Comparison of ENCODE assay signal across 28 cellular contexts in genomic region chr12:59059401-59059935, GRCh38.
"Had no signal": no experiment of that assay in that cellular context is flagged by ENCODE, and none has a peak within 500 bp of the region (broad histone marks: within the 10 kb centered on the region; RNA-seq: fewer than 3 reads in every experiment).

No MANE protein-coding gene starts in this region.

- H3K36me3 ChIP-seq: cardiac muscle cell, gastroesophageal sphincter, pancreas, prostate gland, spleen, uterus had no signal

- ATAC-seq: activated CD4-positive, alpha-beta T cell treated with anti-CD3 and anti-CD28 coated beads for 36 hours; activated CD8-positive, alpha-beta memory T cell treated with anti-CD3 and anti-CD28 coated beads, Interleukin-2, amount 10 ng/mL, durations not matched to agents 7 days and 5 days; activated CD8-positive, alpha-beta T cell treated with anti-CD3 and anti-CD28 coated beads, Interleukin-2, amount 10 ng/mL, durations not matched to agents 7 days and 5 days; activated naive CD4-positive, alpha-beta T cell treated with anti-CD3 and anti-CD28 coated beads, Interleukin-2, amount 50 U/mL, for 72 hours; activated T-cell treated with anti-CD3 and anti-CD28 coated beads, Interleukin-2, amount 50 U/mL, for 72 hours; body of pancreas; gastroesophageal sphincter; left ventricle myocardium superior; natural killer cell; pancreas had no signal

- H3K4me2 ChIP-seq: hepatocyte had no signal

- DNase-seq: activated CD4-positive, alpha-beta T cell treated with anti-CD3 and anti-CD28 coated beads for 36 hours; activated CD4-positive, CD25-positive, alpha-beta regulatory T cell; activated CD8-positive, alpha-beta memory T cell treated with anti-CD3 and anti-CD28 coated beads, Interleukin-2, amount 10 ng/mL, durations not matched to agents 7 days and 5 days; activated CD8-positive, alpha-beta T cell treated with anti-CD3 and anti-CD28 coated beads, Interleukin-2, amount 10 ng/mL, durations not matched to agents 7 days and 5 days; activated naive CD4-positive, alpha-beta T cell; activated T-cell treated with anti-CD3 and anti-CD28 coated beads, Interleukin-2, amount 50 U/mL, for 72 hours; anterior cingulate cortex; body of pancreas; cerebellar nuclear complex; islet precursor cell; left ventricle myocardium superior; midbrain; natural killer cell; pancreas; spleen; stimulated activated CD4-positive, alpha-beta T cell treated with anti-CD3 and anti-CD28 coated beads, Interleukin-2, amount 100 ng/mL, for 48 hours; stimulated activated naive CD4-positive, alpha-beta T cell treated with Interleukin-2 at 50 U/mL for 16 hours; T-helper 1 cell; testis; uterus had no signal

- H3K4me1 ChIP-seq: gastroesophageal sphincter, prostate gland, spleen, testis, uterus had no signal

- H3K27me3 Mint-ChIP-seq: activated CD8-positive, alpha-beta memory T cell treated with anti-CD3 and anti-CD28 coated beads, Interleukin-2, amount 10 ng/mL, durations not matched to agents 7 days and 5 days; type B pancreatic cell had no signal

- H3K27ac Mint-ChIP-seq: activated CD4-positive, alpha-beta T cell treated with anti-CD3 and anti-CD28 coated beads for 36 hours; activated CD8-positive, alpha-beta memory T cell treated with anti-CD3 and anti-CD28 coated beads, Interleukin-2, amount 10 ng/mL, durations not matched to agents 7 days and 5 days; activated CD8-positive, alpha-beta T cell treated with anti-CD3 and anti-CD28 coated beads, Interleukin-2, amount 10 ng/mL, durations not matched to agents 7 days and 5 days; activated naive CD4-positive, alpha-beta T cell treated with anti-CD3 and anti-CD28 coated beads, Interleukin-2, amount 50 U/mL, for 72 hours; activated T-cell treated with anti-CD3 and anti-CD28 coated beads, Interleukin-2, amount 50 U/mL, for 72 hours; natural killer cell; T-helper 2 cell treated with Interferon-gamma antibody and Interleukin-4, amounts not matched to agents 5 μg/mL and 100 μg/mL, for 36 hours; type B pancreatic cell had no signal

- H3K79me2 ChIP-seq: hepatocyte had no signal

- H3K27ac ChIP-seq: body of pancreas, cardiac muscle cell, coronary artery, gastroesophageal sphincter, hepatocyte, pancreas, prostate gland, spleen, testis, uterus had no signal

- H3K36me3 Mint-ChIP-seq: activated CD8-positive, alpha-beta memory T cell treated with anti-CD3 and anti-CD28 coated beads, Interleukin-2, amount 10 ng/mL, durations not matched to agents 7 days and 5 days; activated naive CD4-positive, alpha-beta T cell treated with anti-CD3 and anti-CD28 coated beads, Interleukin-2, amount 50 U/mL, for 72 hours; natural killer cell; type B pancreatic cell had no signal

- H3K4me3 Mint-ChIP-seq: activated CD4-positive, alpha-beta T cell treated with anti-CD3 and anti-CD28 coated beads for 36 hours; activated CD8-positive, alpha-beta memory T cell treated with anti-CD3 and anti-CD28 coated beads, Interleukin-2, amount 10 ng/mL, durations not matched to agents 7 days and 5 days; activated CD8-positive, alpha-beta T cell treated with anti-CD3 and anti-CD28 coated beads, Interleukin-2, amount 10 ng/mL, durations not matched to agents 7 days and 5 days; activated T-cell treated with anti-CD3 and anti-CD28 coated beads, Interleukin-2, amount 50 U/mL, for 72 hours; natural killer cell; T-helper 2 cell treated with Interferon-gamma antibody and Interleukin-4, amounts not matched to agents 5 μg/mL and 100 μg/mL, for 36 hours; type B pancreatic cell had no signal

- H3K9me3 Mint-ChIP-seq: activated naive CD4-positive, alpha-beta T cell treated with anti-CD3 and anti-CD28 coated beads, Interleukin-2, amount 50 U/mL, for 72 hours; T-helper 2 cell treated with Interferon-gamma antibody and Interleukin-4, amounts not matched to agents 5 μg/mL and 100 μg/mL, for 36 hours; type B pancreatic cell had no signal

- H3K4me1 Mint-ChIP-seq: activated CD8-positive, alpha-beta memory T cell treated with anti-CD3 and anti-CD28 coated beads, Interleukin-2, amount 10 ng/mL, durations not matched to agents 7 days and 5 days; natural killer cell had no signal

- H3K4me3 ChIP-seq: body of pancreas, cardiac muscle cell, coronary artery, gastroesophageal sphincter, hepatocyte, pancreas, prostate gland, spleen, testis, uterus had no signal

- H3K9me3 ChIP-seq: body of pancreas, gastroesophageal sphincter, pancreas, prostate gland, spleen, testis, uterus had no signal

- H2AFZ ChIP-seq: hepatocyte had no signal

- H3K27me3 ChIP-seq: body of pancreas, cardiac muscle cell, gastroesophageal sphincter, hepatocyte, pancreas, spleen, testis, uterus had no signal
